ENCODE assay signal across 23 cellular contexts in genomic region chr19:17625980-17626379, GRCh38.
DNase-seq lines count a peak whose midpoint lies in the region; ATAC-seq, FAIRE-seq and TF ChIP-seq lines count a peak whose summit lies in the region.
"Had no signal": no experiment of that assay in that cellular context is flagged by ENCODE, and none has a peak within 500 bp of the region (broad histone marks: within the 10 kb centered on the region; RNA-seq: fewer than 3 reads in every experiment).

No MANE protein-coding gene starts in this region.

- no peak overlapping the region for H2BK120ac ChIP-seq in H1 (replicated peaks; ENCODE audit: low read depth, low read length)

- TF ChIP-seq CTCF in H1 (IDR thresholded peaks at IDR 0.05; ENCODE audit: control extremely low read depth in 1 of 3, insufficient read depth in 1 of 3, low read depth in 1 of 3, low read length in 3 of 3) (no peak), kidney (IDR thresholded peaks at IDR 0.05; ENCODE audit: borderline replicate concordance, extremely low read depth, insufficient read depth) (no peak)

- H3K23ac ChIP-seq in H1 (ENCODE audit: insufficient read length) = no peak overlapping the region

- H3K4me3 Mint-ChIP-seq in activated naive CD4-positive, alpha-beta T cell treated with anti-CD3 and anti-CD28 coated beads, Interleukin-2, amount 50 U/mL, for 24 hours = no peak overlapping the region
- H3K4me3 Mint-ChIP-seq: B cell; CD4-positive, alpha-beta T cell; CD8-positive, alpha-beta T cell had no signal

- no peaks in the 10 kb centered on the region for H3K27me3 Mint-ChIP-seq in activated naive CD4-positive, alpha-beta T cell treated with anti-CD3 and anti-CD28 coated beads, Interleukin-2, amount 50 U/mL, for 24 hours

- no peak overlapping the region for H3K4me2 ChIP-seq in H1 (ENCODE audit: insufficient read depth in 1 of 2, low read depth in 2 of 2, low read length in 2 of 2)
- H3K4me2 ChIP-seq: A549 had no signal

- H3K18ac ChIP-seq in H1 (ENCODE audit: extremely low read depth, low read length) = no peak overlapping the region

- no peaks in the 10 kb centered on the region for H3K36me3 Mint-ChIP-seq in activated naive CD4-positive, alpha-beta T cell treated with anti-CD3 and anti-CD28 coated beads, Interleukin-2, amount 50 U/mL, for 24 hours
- H3K36me3 Mint-ChIP-seq: CD8-positive, alpha-beta T cell had no signal

- ATAC-seq in HG03442 (IDR thresholded peaks at IDR 0.05; ENCODE audit: unreplicated experiment) = no peak
- ATAC-seq in HG02588 (IDR thresholded peaks at IDR 0.05; ENCODE audit: unreplicated experiment) = no peak
- ATAC-seq: A549; CD8-positive, alpha-beta T cell had no signal

- POLR2A ChIA-PET in H1 (lab: Charles Lee; ENCODE audit: partially characterized antibody) = no interaction called here

- no peaks in the 10 kb centered on the region; a peak in 1 of 4 replicates for H3K9me3 ChIP-seq in H1 (ENCODE audit: insufficient read depth in 2 of 2, low read depth in 1 of 2, low read length in 1 of 2)
- H3K9me3 ChIP-seq in kidney (ENCODE audit: control insufficient read depth in 1 of 2, low read length in 2 of 2) = peaks cover 0 to 11% of the 10 kb centered on the region in 2 donors
- peaks cover 14% of the 10 kb centered on the region for H3K9me3 ChIP-seq in MG63
- H3K9me3 ChIP-seq: A549, Caco-2 had no signal

- H4K20me1 ChIP-seq in H1 (replicated peaks in 1 of 2; ENCODE audit: control insufficient read depth in 1 of 2, insufficient read depth in 2 of 2, low read length in 2 of 2) = peaks cover 0 to 18% of the 10 kb centered on the region in 2 experiments
- H4K20me1 ChIP-seq: BLaER1 treated with 17β-estradiol and CSF1 and Interleukin-3, amounts not matched to agents 10 nM and 100 nM had no signal

- H4K5ac ChIP-seq in H1 (ENCODE audit: insufficient read length, low read depth, low read length) = no peak overlapping the region

- no peaks in the 10 kb centered on the region for H3K4me1 Mint-ChIP-seq in activated naive CD4-positive, alpha-beta T cell treated with anti-CD3 and anti-CD28 coated beads, Interleukin-2, amount 50 U/mL, for 24 hours
- H3K4me1 Mint-ChIP-seq: B cell had no signal

- FAIRE-seq in H1 (lab: Jason Lieb, UNC) = no peak
- FAIRE-seq in kidney (lab: Jason Lieb, UNC) = no peak
- FAIRE-seq: A549, D721Med, G401.6, GM12891, GM19239 had no signal

- no peak overlapping the region for H2BK5ac ChIP-seq in H1 (ENCODE audit: low read depth, low read length)

- intact Hi-C loops in kidney (cut with DNase I) = no loop called here

- H3K27ac ChIP-seq in H1 (ENCODE audit: low read depth, low read length) = no peak overlapping the region
- no peak overlapping the region for H3K27ac ChIP-seq in kidney (ENCODE audit: low read depth in 2 of 2, low read length in 2 of 2)
- H3K27ac ChIP-seq: 22Rv1; A549; BLaER1 treated with 17β-estradiol and CSF1 and Interleukin-3, amounts not matched to agents 10 nM and 100 nM; C4-2B had no signal

- H3K27ac Mint-ChIP-seq in activated naive CD4-positive, alpha-beta T cell treated with anti-CD3 and anti-CD28 coated beads, Interleukin-2, amount 50 U/mL, for 24 hours = peak overlapping the region; percentile 43
- H3K27ac Mint-ChIP-seq: B cell; CD4-positive, alpha-beta T cell; CD8-positive, alpha-beta T cell had no signal

- no peak overlapping the region for H3K9ac ChIP-seq in H1 (replicated peaks in 1 of 4; ENCODE audit: extremely low read depth in 1 of 4, low read depth in 3 of 4, low read length in 3 of 4)
- H3K9ac ChIP-seq in kidney (ENCODE audit: low read length in 2 of 2) = no peak overlapping the region
- H3K9ac ChIP-seq: BLaER1 treated with 17β-estradiol and CSF1 and Interleukin-3, amounts not matched to agents 10 nM and 100 nM had no signal

- H4K91ac ChIP-seq in H1 (replicated peaks; ENCODE audit: insufficient read length, low read length) = no peak overlapping the region

- TF ChIP-seq RAD21 in H1 (IDR thresholded peaks at IDR 0.05 in 1 of 2, conservative IDR thresholded peaks at IDR 0.05 in 1 of 2; ENCODE audit: low read depth in 2 of 2, low read length in 2 of 2) = no peak

- CTCF ChIA-PET in H1 (lab: Charles Lee; ENCODE audit: partially characterized antibody) = interaction anchor here (1.2 kb wide), 1 partner anchor 176 kb away, joined by 3 read pairs; no protein-coding TSS in a partner anchor

- H3K9me3 Mint-ChIP-seq in activated naive CD4-positive, alpha-beta T cell treated with anti-CD3 and anti-CD28 coated beads, Interleukin-2, amount 50 U/mL, for 24 hours = no peaks in the 10 kb centered on the region
- H3K9me3 Mint-ChIP-seq: CD4-positive, alpha-beta T cell had no signal

- no peak overlapping the region for H2BK12ac ChIP-seq in H1 (ENCODE audit: low read depth, low read length)

- no peak overlapping the region for H2BK15ac ChIP-seq in H1 (ENCODE audit: low read length)

- H3K4me3 ChIP-seq in H1 (ENCODE audit: extremely low read depth in 1 of 4, insufficient read depth in 2 of 4, low read depth in 3 of 4, low read length in 4 of 4) (no peak overlapping the region), kidney (ENCODE audit: low read length in 2 of 2) (no peak overlapping the region), MG63 (no peak overlapping the region)
- H3K4me3 ChIP-seq: A549; BLaER1 treated with 17β-estradiol and CSF1 and Interleukin-3, amounts not matched to agents 10 nM and 100 nM had no signal

- H3K4ac ChIP-seq in H1 (replicated peaks; ENCODE audit: insufficient read length, low read depth, low read length) = no peak overlapping the region

- no peaks in the 10 kb centered on the region; the same call in 1 of the 2 replicates for H3K79me1 ChIP-seq in H1 (ENCODE audit: low read depth, low read length)

- TF ChIP-seq POLR2A in H1 (IDR thresholded peaks at IDR 0.05; ENCODE audit: control extremely low read depth in 1 of 2, low read depth in 2 of 2, low read length in 2 of 2) = no peak

- H3K14ac ChIP-seq in H1 (ENCODE audit: insufficient read length) = no peak overlapping the region

- TF ChIP-seq EP300 in H1 (IDR thresholded peaks at IDR 0.05; ENCODE audit: borderline replicate concordance in 1 of 2, low read depth in 2 of 2, low read length in 2 of 2) = no peak

- H2AFZ ChIP-seq in H1 (ENCODE audit: low read length) = no peak overlapping the region

- 90 to 100% methylated on average over 1 to 2 of the region's 2 CpGs for WGBS in H1 (ENCODE audit: extremely low coverage in 1 of 2, insufficient coverage in 1 of 2, insufficient read length in 1 of 2, insufficient replicate concordance in 2 of 2, low coverage in 1 of 2, low lambda C conversion rate in 2 of 2, missing lambda C conversion rate in 1 of 2), 2 experiments

- peaks cover 19% of the 10 kb centered on the region; the same call in 1 of the 2 replicates for H3K23me2 ChIP-seq in H1 (ENCODE audit: low read depth, low read length)

- DNase-seq in activated naive CD4-positive, alpha-beta T cell treated with Interleukin-2 at 50 U/mL for 16 hours = no peak
- DNase-seq in H1 (ENCODE audit: low read depth in 1 of 2, low spot score in 2 of 2) (no peak), kidney (peak; percentile 2), MG63 (no peak)
- DNase-seq: AML-193; Caco-2; Calu3; CD4-positive, alpha-beta T cell; CD8-positive, alpha-beta T cell; DMS79 treated with DMSO at 0.1 percent for 48 hours; GF-D8 had no signal

- no peak overlapping the region for H4K8ac ChIP-seq in H1 (ENCODE audit: extremely low read depth, insufficient read depth, low read length)

- H3K27me3 ChIP-seq in H1 (replicated peaks in 1 of 4; ENCODE audit: control insufficient read depth in 3 of 4, extremely low read depth in 1 of 4, insufficient read depth in 3 of 4, low read length in 3 of 4) (no peaks in the 10 kb centered on the region), MG63 (peaks cover 10% of the 10 kb centered on the region; the same call in 1 of the 2 replicates)
- H3K27me3 ChIP-seq: BLaER1 treated with 17β-estradiol and CSF1 and Interleukin-3, amounts not matched to agents 10 nM and 100 nM had no signal

- H3K4me1 ChIP-seq in H1 (replicated peaks in 1 of 4; ENCODE audit: control insufficient read depth in 3 of 4, insufficient read depth in 4 of 4, low read length in 3 of 4) (no peaks in the 10 kb centered on the region), kidney (ENCODE audit: control insufficient read depth in 1 of 2, insufficient read depth in 1 of 2, low read depth in 1 of 2, low read length in 2 of 2) (no peaks in the 10 kb centered on the region)
- H3K4me1 ChIP-seq: A549, Caco-2 had no signal

- H3K36me3 ChIP-seq in H1 (ENCODE audit: control insufficient read depth in 2 of 4, insufficient read depth in 4 of 4, low read length in 3 of 4) = peaks cover 2 to 22% (median 15%) of the 10 kb centered on the region in 4 experiments; a peak in 7 of 8 replicates
- H3K36me3 ChIP-seq in kidney (ENCODE audit: control insufficient read depth in 1 of 2, insufficient read depth in 2 of 2, low read length in 2 of 2) = no peaks in the 10 kb centered on the region
- H3K36me3 ChIP-seq in MG63 = no peaks in the 10 kb centered on the region
- H3K36me3 ChIP-seq: BLaER1 treated with 17β-estradiol and CSF1 and Interleukin-3, amounts not matched to agents 10 nM and 100 nM had no signal

- H2AK5ac ChIP-seq in H1 (ENCODE audit: low read depth, low read length) = no peak overlapping the region

- no peak overlapping the region for H2BK20ac ChIP-seq in H1 (ENCODE audit: low read length)

- peak overlapping the region; percentile 84 for H3K56ac ChIP-seq in H1 (replicated peaks; ENCODE audit: insufficient read length, low read depth, low read length)

- no peaks in the 10 kb centered on the region for H3K79me2 ChIP-seq in H1 (ENCODE audit: control insufficient read depth in 1 of 2, insufficient read depth in 2 of 2, low read length in 2 of 2)

TF ChIP-seq in H1, 55 proteins besides CTCF, POLR2A, EP300 and RAD21 (continues in another document):
- TF ChIP-seq FOSL1 (IDR thresholded peaks at IDR 0.05; ENCODE audit: insufficient read depth, low read depth, low read length) (no peak), SP2 (IDR thresholded peaks at IDR 0.05; ENCODE audit: low read length) (no peak), EGR1 (IDR thresholded peaks at IDR 0.05; ENCODE audit: borderline replicate concordance, low read depth, low read length) (no peak), RNF2 (IDR thresholded peaks at IDR 0.05; ENCODE audit: borderline replicate concordance, low read depth, low read length, missing control alignments, poor library complexity, severe bottlenecking) (no peak), NANOG (IDR thresholded peaks at IDR 0.05; ENCODE audit: insufficient read depth, low read depth, low read length, poor library complexity, severe bottlenecking) (no peak), TAF7 (optimal IDR thresholded peaks at IDR 0.05; ENCODE audit: borderline replicate concordance, low read depth, low read length) (no peak), TAF1 (IDR thresholded peaks at IDR 0.05; ENCODE audit: low read depth, low read length) (no peak), SRF (IDR thresholded peaks at IDR 0.05; ENCODE audit: low read depth, low read length) (no peak), CEBPB (IDR thresholded peaks at IDR 0.05; ENCODE audit: low read depth, low read length) (no peak), SIN3A (conservative IDR thresholded peaks at IDR 0.05 in 1 of 2, IDR thresholded peaks at IDR 0.05 in 1 of 2; ENCODE audit: low read depth in 1 of 2, low read length in 2 of 2) (no peak), MAX (IDR thresholded peaks at IDR 0.05) (no peak)
